Comparison of ENCODE assay signal across 14 cellular contexts in genomic region chr1:89701746-89702241, GRCh38.
DNase-seq lines count a peak whose midpoint lies in the region; ATAC-seq, FAIRE-seq and TF ChIP-seq lines count a peak whose summit lies in the region.
"Had no signal": no experiment of that assay in that cellular context is flagged by ENCODE, and none has a peak within 500 bp of the region (broad histone marks: within the 10 kb centered on the region; RNA-seq: fewer than 3 reads in every experiment).

No MANE protein-coding gene starts in this region.

- no peak overlapping the region for H3K4me3 Mint-ChIP-seq in activated naive CD4-positive, alpha-beta T cell treated with anti-CD3 and anti-CD28 coated beads for 36 hours
- H3K4me3 Mint-ChIP-seq in activated CD4-positive, alpha-beta T cell treated with anti-CD3 and anti-CD28 coated beads, Interleukin-2, amount 10 ng/mL, durations not matched to agents 7 days and 5 days, result no peak overlapping the region
- H3K4me3 Mint-ChIP-seq: memory B cell had no signal

- DNase-seq in activated naive CD4-positive, alpha-beta T cell treated with anti-CD3 and anti-CD28 coated beads for 36 hours, result no peak
- no peak for DNase-seq in activated naive CD4-positive, alpha-beta T cell (lab: John Stamatoyannopoulos, UW)
- DNase-seq in activated CD4-positive, alpha-beta T cell treated with anti-CD3 and anti-CD28 coated beads, Interleukin-2, amount 10 ng/mL, durations not matched to agents 7 days and 5 days, result no peak
- DNase-seq in K562 (ENCODE audit: extremely low read depth in 1 of 4, low spot score in 3 of 4) (peak; percentile 18 to 84 (median 52)), NCI-H1417 treated with DMSO at 0.1 percent for 48 hours (lab: John Stamatoyannopoulos, UW) (no peak), uterus (no peak), NCI-H2081 (lab: John Stamatoyannopoulos, UW) (no peak)
- DNase-seq in stimulated activated CD8-positive, alpha-beta memory T cell treated with anti-CD3 and anti-CD28 coated beads, Interleukin-7, amount 100 ng/mL, for 48 hours (ENCODE audit: extremely low read depth in 1 of 2, low read depth in 1 of 2), result peak; percentile 33 to 55
- DNase-seq: activated gamma-delta T cell, head of caudate nucleus, NCI-H1048, NCI-H526, psoas muscle had no signal

- no peaks in the 10 kb centered on the region for H3K79me2 ChIP-seq in K562 (ENCODE audit: control insufficient read depth, insufficient read depth, low read length)

- H3K4me1 Mint-ChIP-seq in activated naive CD4-positive, alpha-beta T cell treated with anti-CD3 and anti-CD28 coated beads for 36 hours (ENCODE audit: low read depth), result peaks cover 59% of the 10 kb centered on the region
- peaks cover 68% of the 10 kb centered on the region for H3K4me1 Mint-ChIP-seq in activated CD4-positive, alpha-beta T cell treated with anti-CD3 and anti-CD28 coated beads, Interleukin-2, amount 10 ng/mL, durations not matched to agents 7 days and 5 days

- H3K4me3 ChIP-seq in K562 (no peak overlapping the region), uterus (no peak overlapping the region)
- H3K4me3 ChIP-seq: psoas muscle had no signal

- no peaks in the 10 kb centered on the region; the same call in 2 of the 3 replicates for H3K36me3 ChIP-seq in K562 (ENCODE audit: control insufficient read depth, insufficient read depth, low read length)
- H3K36me3 ChIP-seq in uterus, result no peaks in the 10 kb centered on the region

- POLR2A ChIA-PET in activated CD4-positive, alpha-beta T cell treated with anti-CD3 and anti-CD28 coated beads, Interleukin-2, amount 10 ng/mL, durations not matched to agents 7 days and 5 days (lab: Charles Lee), result no interaction called here
- POLR2A ChIA-PET in K562 (lab: Yijun Ruan, JAX), result interaction anchor here (0.6 kb wide), 1 partner anchor 14 kb away, joined by 3 read pairs; no protein-coding TSS in a partner anchor

- peak overlapping the region; percentile 76 for H2AFZ ChIP-seq in K562 (ENCODE audit: low read depth, low read length)

- WGBS in K562 (ENCODE audit: insufficient coverage, low coverage, missing lambda C conversion rate), result 0% methylated on average over 4 of the region's 4 CpGs

- intact Hi-C loops in activated naive CD4-positive, alpha-beta T cell treated with anti-CD3 and anti-CD28 coated beads for 36 hours (cut with micrococcal nuclease), result no loop called here
- intact Hi-C loops in K562 (cut with micrococcal nuclease), result loop anchor here (2.0 to 10.0 kb wide), 3 partner anchors 61 to 167 kb away; partner anchors contain the start of gene LRRC8C
- intact Hi-C loops in uterus (cut with DNase I; ENCODE audit: low total_unique reads), result no loop called here

- TF ChIP-seq CTCF in K562 (IDR thresholded peaks at IDR 0.05 in 2 of 3, conservative IDR thresholded peaks at IDR 0.05 in 1 of 3; ENCODE audit: insufficient read depth in 2 of 3, low read depth in 1 of 3, low read length in 3 of 3) (no peak), uterus (IDR thresholded peaks at IDR 0.05) (no peak)

- in situ Hi-C loops in K562 (cut with MboI), result loop anchor here (5.0 kb wide), 1 partner anchor 69 kb away; the partner anchor contains the start of gene LRRC8C

- CTCF ChIA-PET in activated naive CD4-positive, alpha-beta T cell treated with anti-CD3 and anti-CD28 coated beads for 36 hours (lab: Charles Lee), result interaction anchor here (1.5 kb wide), 1 partner anchor 80 kb away, joined by 5 read pairs; no protein-coding TSS in a partner anchor
- CTCF ChIA-PET in activated CD4-positive, alpha-beta T cell treated with anti-CD3 and anti-CD28 coated beads, Interleukin-2, amount 10 ng/mL, durations not matched to agents 7 days and 5 days (lab: Charles Lee), result interaction anchor here (1.1 kb wide), 1 partner anchor 9 kb away, joined by 3 read pairs; no protein-coding TSS in a partner anchor
- CTCF ChIA-PET in K562 (lab: Yijun Ruan, JAX; ENCODE audit: low intra/inter-chr PET ratio), result no interaction called here

- H3K9me3 ChIP-seq in K562 (replicated peaks; ENCODE audit: control insufficient read depth, insufficient read depth, low read depth, low read length) (no peaks in the 10 kb centered on the region), uterus (no peaks in the 10 kb centered on the region)
- H3K9me3 ChIP-seq: psoas muscle had no signal

- H3K27me3 ChIP-seq in K562 (ENCODE audit: control insufficient read depth in 2 of 2, insufficient read depth in 2 of 2, low read length in 2 of 2) (no peaks in the 10 kb centered on the region), uterus (no peaks in the 10 kb centered on the region)

- peak overlapping the region in 1 of 2 experiments; percentile 22; a peak in 1 of 4 replicates for H3K9ac ChIP-seq in K562 (ENCODE audit: insufficient read depth in 1 of 2, low read depth in 2 of 2, low read length in 2 of 2)

- H3K27me3 Mint-ChIP-seq in activated naive CD4-positive, alpha-beta T cell treated with anti-CD3 and anti-CD28 coated beads for 36 hours (ENCODE audit: low read depth), result no peaks in the 10 kb centered on the region
- no peaks in the 10 kb centered on the region for H3K27me3 Mint-ChIP-seq in activated CD4-positive, alpha-beta T cell treated with anti-CD3 and anti-CD28 coated beads, Interleukin-2, amount 10 ng/mL, durations not matched to agents 7 days and 5 days
- H3K27me3 Mint-ChIP-seq: memory B cell had no signal

- H3K4me1 ChIP-seq in K562 (replicated peaks in 1 of 2; ENCODE audit: control insufficient read depth in 2 of 2, insufficient read depth in 2 of 2, low read length in 2 of 2) (peaks cover 5 to 52% of the 10 kb centered on the region in 2 experiments; a peak in 4 of 5 replicates), uterus (peaks cover 5 to 10% of the 10 kb centered on the region in 2 donors)
- H3K4me1 ChIP-seq: psoas muscle had no signal

- no peaks in the 10 kb centered on the region for H3K9me3 Mint-ChIP-seq in activated naive CD4-positive, alpha-beta T cell treated with anti-CD3 and anti-CD28 coated beads for 36 hours
- H3K9me3 Mint-ChIP-seq in activated CD4-positive, alpha-beta T cell treated with anti-CD3 and anti-CD28 coated beads, Interleukin-2, amount 10 ng/mL, durations not matched to agents 7 days and 5 days, result peaks cover 13% of the 10 kb centered on the region
- H3K9me3 Mint-ChIP-seq: memory B cell had no signal

- peak; percentile 75 for FAIRE-seq in K562 (lab: Jason Lieb, UNC)

- 0 out of 4 replicates have a peak, but pooled peaks of 1 of the 2 experiments have one; percentile 8 for TF ChIP-seq RAD21 in K562 (CRISPR knock-in tag; conservative IDR thresholded peaks at IDR 0.05 in 1 of 2, IDR thresholded peaks at IDR 0.05 in 1 of 2)

- H3K27ac ChIP-seq in K562 (ENCODE audit: extremely low read depth, low read depth, low read length), result peak overlapping the region; percentile 59
- H3K27ac ChIP-seq in uterus, result peak overlapping the region in 1 of 2 donors; percentile 26
- H3K27ac ChIP-seq: psoas muscle had no signal

- H3K9me1 ChIP-seq in K562 (ENCODE audit: control insufficient read depth, insufficient read depth, low read length), result no peaks in the 10 kb centered on the region

- ATAC-seq in K562, result peak; percentile 91
- ATAC-seq: psoas muscle had no signal

- H4K20me1 ChIP-seq in K562 (replicated peaks; ENCODE audit: control insufficient read depth, insufficient read depth, low read length), result no peaks in the 10 kb centered on the region

- peak overlapping the region; percentile 24 for H3K27ac Mint-ChIP-seq in activated naive CD4-positive, alpha-beta T cell treated with anti-CD3 and anti-CD28 coated beads for 36 hours
- peak overlapping the region; percentile 27 for H3K27ac Mint-ChIP-seq in activated CD4-positive, alpha-beta T cell treated with anti-CD3 and anti-CD28 coated beads, Interleukin-2, amount 10 ng/mL, durations not matched to agents 7 days and 5 days
- H3K27ac Mint-ChIP-seq: memory B cell had no signal

- H3K36me3 Mint-ChIP-seq in activated naive CD4-positive, alpha-beta T cell treated with anti-CD3 and anti-CD28 coated beads for 36 hours (ENCODE audit: low read depth), result peaks cover 47% of the 10 kb centered on the region
- peaks cover 79% of the 10 kb centered on the region for H3K36me3 Mint-ChIP-seq in activated CD4-positive, alpha-beta T cell treated with anti-CD3 and anti-CD28 coated beads, Interleukin-2, amount 10 ng/mL, durations not matched to agents 7 days and 5 days (ENCODE audit: low read depth)

- TF ChIP-seq EP300 in K562 (IDR thresholded peaks at IDR 0.05; ENCODE audit: low read length), result peak; percentile 75

- H3K4me2 ChIP-seq in K562 (ENCODE audit: insufficient read depth, low read length), result peak overlapping the region; percentile 67

- TF ChIP-seq POLR2A in K562 (conservative IDR thresholded peaks at IDR 0.05), result no peak
- no peak for TF ChIP-seq POLR2A in uterus (IDR thresholded peaks at IDR 0.05)

- BruUV-seq in K562 (replicated peaks; lab: Mats Ljungman, UMichigan), result no TSS peak

TF ChIP-seq in K562, 482 proteins besides CTCF, POLR2A, EP300 and RAD21 (continues in another document):
- no peak for TF ChIP-seq MAFK (IDR thresholded peaks at IDR 0.05; ENCODE audit: low read length)
- TF ChIP-seq RCOR1 (IDR thresholded peaks at IDR 0.05; ENCODE audit: borderline replicate concordance in 1 of 2, low read depth in 2 of 2, low read length in 2 of 2), result peak in 1 of 2 experiments; percentile 49; a peak in 1 of 4 replicates
- peak; percentile 79 for TF ChIP-seq SMARCA4 (IDR thresholded peaks at IDR 0.05)
- peak; percentile 45; the same call in 1 of the 2 replicates for TF ChIP-seq CTBP1 (IDR thresholded peaks at IDR 0.05; ENCODE audit: borderline replicate concordance)
- TF ChIP-seq RUNX1 (IDR thresholded peaks at IDR 0.05; ENCODE audit: low read depth), result no peak
- TF ChIP-seq ARID2 (IDR thresholded peaks at IDR 0.05), result no peak

Comparison
In these comparisons a context has a peak if more than half of its experiments do, and no peak if none do; other contexts are left out.
1. DNase-seq: peak in K562 (4 of 4) and stimulated activated CD8-positive, alpha-beta memory T cell treated with anti-CD3 and anti-CD28 coated beads, Interleukin-7, amount 100 ng/mL, for 48 hours (2 of 2); none in activated naive CD4-positive, alpha-beta T cell treated with anti-CD3 and anti-CD28 coated beads for 36 hours (single experiment), activated naive CD4-positive, alpha-beta T cell (0 of 4), activated CD4-positive, alpha-beta T cell treated with anti-CD3 and anti-CD28 coated beads, Interleukin-2, amount 10 ng/mL, durations not matched to agents 7 days and 5 days (single experiment), NCI-H1417 treated with DMSO at 0.1 percent for 48 hours (single experiment), uterus (0 of 2) and NCI-H2081 (0 of 2).